13 cellular contexts compared by ENCODE assay signal in the genomic region with DNA sequence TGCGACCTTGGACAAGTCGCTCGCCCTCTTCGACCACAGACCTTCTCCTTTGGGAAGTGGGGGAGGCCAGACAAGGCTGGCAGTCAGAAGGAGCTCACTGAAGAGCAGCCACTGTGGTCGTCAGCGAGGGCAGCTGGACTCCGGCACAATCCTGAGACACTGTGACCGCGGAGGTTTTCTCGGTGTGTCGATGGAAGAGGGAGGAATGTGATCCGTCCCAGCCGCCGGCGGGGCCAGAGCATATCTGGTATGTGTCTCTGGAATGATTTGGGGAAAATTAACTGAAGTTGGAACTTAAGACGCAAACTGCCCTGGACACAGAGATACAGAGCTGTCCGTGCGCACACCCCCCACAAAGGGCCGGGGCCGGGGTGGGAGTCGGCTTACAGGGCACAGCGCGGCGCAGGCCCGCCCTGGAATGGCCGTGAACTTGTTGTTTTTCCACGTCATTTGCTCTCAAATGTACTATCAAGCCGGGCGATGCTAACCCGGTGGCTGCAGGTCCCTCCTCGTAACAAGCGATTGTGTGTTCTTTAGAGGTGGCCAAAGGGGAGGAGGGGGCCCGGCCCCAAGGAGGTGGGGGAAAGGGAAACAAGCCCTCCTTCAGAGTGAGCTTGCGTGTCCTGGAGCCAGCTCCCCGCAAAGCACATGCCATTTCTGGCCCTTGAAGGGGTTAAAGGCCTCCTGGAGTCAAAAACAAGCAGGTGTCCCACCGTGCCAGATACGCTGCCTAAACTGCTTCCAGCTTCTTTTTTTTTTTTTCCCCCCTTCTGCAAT. TPM values are rescaled to one million over a fixed set of nuclear protein-coding genes. Genes with fewer than 3 reads are reported as not detected.
A peak's percentile ranks its signal among the peaks of the same experiment; 100 is the strongest.
DNase-seq lines count a peak whose midpoint lies in the region; ATAC-seq, FAIRE-seq and TF ChIP-seq lines count a peak whose summit lies in the region.
"Had no signal": no experiment of that assay in that cellular context is flagged by ENCODE, and none has a peak within 500 bp of the region (broad histone marks: within the 10 kb centered on the region; RNA-seq: fewer than 3 reads in every experiment).

No MANE protein-coding gene starts in this region.

- H3K27me3 Mint-ChIP-seq in type B pancreatic cell = peaks cover 4% of the 10 kb centered on the region

- no peak overlapping the region for H2AFZ ChIP-seq in endothelial cell of umbilical vein (ENCODE audit: low read depth, low read length)

- dilution Hi-C loops in endothelial cell of umbilical vein (cut with MboI; ENCODE audit: extremely low pct_ligation_motif_present, low sequenced_read_pairs) = no loop called here

- TF ChIP-seq CTCF in endothelial cell of umbilical vein (IDR thresholded peaks at IDR 0.05; ENCODE audit: extremely low read depth in 1 of 2, insufficient read depth in 1 of 2, low read depth in 1 of 2, low read length in 2 of 2) (no peak), type B pancreatic cell (conservative IDR thresholded peaks at IDR 0.05) (no peak), GM13976 (IDR thresholded peaks at IDR 0.05; ENCODE audit: borderline replicate concordance, control extremely low read depth, extremely low read depth, insufficient read depth, missing control alignments) (no peak), spleen (IDR thresholded peaks at IDR 0.05 in 8 of 11, conservative IDR thresholded peaks at IDR 0.05 in 3 of 11) (no peak)

- H3K4me3 Mint-ChIP-seq in type B pancreatic cell = peak overlapping the region; percentile 66

- H3K27me3 ChIP-seq in endothelial cell of umbilical vein (ENCODE audit: control insufficient read depth in 2 of 2, insufficient read depth in 2 of 2, low read length in 2 of 2) (no peaks in the 10 kb centered on the region), mucosa of rectum (ENCODE audit: control insufficient read depth in 2 of 2, insufficient read depth in 2 of 2, low read length in 2 of 2) (no peaks in the 10 kb centered on the region), spleen (replicated peaks in 1 of 7) (peaks cover 0 to 33% (median 0%) of the 10 kb centered on the region in 7 donors)
- H3K27me3 ChIP-seq: Peyer's patch had no signal

- in situ Hi-C loops in GM13976 (cut with MboI; ENCODE audit: low sequenced_read_pairs, unreplicated experiment) = loop anchor here (10.0 kb wide), 1 partner anchor 290 kb away; the partner anchor contains the start of gene SPATA20

- CTCF ChIA-PET in endothelial cell of umbilical vein (lab: Charles Lee) = interaction anchor here (1.2 to 3.7 kb wide), 5 partner anchors 9 to 52 kb away, joined by 4 to 16 read pairs (median 5); no protein-coding TSS in a partner anchor

- WGBS in spleen, 5 donors = 51 to 72% (median 62%) methylated on average over 34 to 37 of the region's 37 CpGs

- H3K9ac ChIP-seq in endothelial cell of umbilical vein (replicated peaks; ENCODE audit: extremely low read depth, insufficient read depth, low read length) = no peak overlapping the region
- peak overlapping the region in 1 of 2 donors; percentile 27 for H3K9ac ChIP-seq in mucosa of rectum (ENCODE audit: low read depth in 1 of 2, low read length in 2 of 2)
- H3K9ac ChIP-seq: KMS-11 had no signal

- no peaks in the 10 kb centered on the region for H3K36me3 Mint-ChIP-seq in type B pancreatic cell

- ATAC-seq in SK-N-SH treated with all-trans-retinoic acid at 6 μM for 48 hours = no peak

- BruUV-seq in endothelial cell of umbilical vein (replicated peaks; lab: Mats Ljungman, UMichigan) = no TSS peak

- no peaks in the 10 kb centered on the region for H3K4me1 ChIP-seq in endothelial cell of umbilical vein (ENCODE audit: control insufficient read depth, extremely low read depth, insufficient read depth, low read length)
- peaks cover 0 to 7% of the 10 kb centered on the region in 2 donors for H3K4me1 ChIP-seq in mucosa of rectum (ENCODE audit: control insufficient read depth in 2 of 2, insufficient read depth in 2 of 2, low read length in 2 of 2)
- peaks cover 0 to 6% (median 0%) of the 10 kb centered on the region in 6 donors for H3K4me1 ChIP-seq in spleen

- H3K9me3 ChIP-seq in endothelial cell of umbilical vein (replicated peaks; ENCODE audit: control insufficient read depth, insufficient read depth, low read length) = no peaks in the 10 kb centered on the region
- H3K9me3 ChIP-seq in mucosa of rectum (ENCODE audit: control insufficient read depth in 2 of 2, low read length in 2 of 2) = no peaks in the 10 kb centered on the region
- no peaks in the 10 kb centered on the region for H3K9me3 ChIP-seq in spleen
- H3K9me3 ChIP-seq: Peyer's patch had no signal

- H3K27ac ChIP-seq in endothelial cell of umbilical vein (ENCODE audit: insufficient read depth, low read depth, low read length) (no peak overlapping the region), mucosa of rectum (ENCODE audit: low read depth in 2 of 2, low read length in 2 of 2) (no peak overlapping the region), spleen (no peak overlapping the region)
- H3K27ac ChIP-seq: KMS-11, Peyer's patch had no signal

- H3K4me2 ChIP-seq in endothelial cell of umbilical vein (ENCODE audit: insufficient read depth, low read length) = no peak overlapping the region
- H3K4me2 ChIP-seq: KMS-11 had no signal

- POLR2A ChIA-PET in endothelial cell of umbilical vein (lab: Charles Lee) = no interaction called here

- no peak overlapping the region for H3K4me3 ChIP-seq in endothelial cell of umbilical vein (replicated peaks in 1 of 3; ENCODE audit: insufficient read depth in 1 of 3, low read depth in 1 of 3, low read length in 3 of 3)
- peak overlapping the region; percentile 13 to 16 for H3K4me3 ChIP-seq in mucosa of rectum (ENCODE audit: low read length in 2 of 2)
- peak overlapping the region in 2 of 8 donors; percentile 18 to 36 for H3K4me3 ChIP-seq in spleen

- intact Hi-C loops in endothelial cell of umbilical vein (cut with micrococcal nuclease) = no loop called here
- intact Hi-C loops in spleen (cut with DNase I; ENCODE audit: low total_unique reads) = no loop called here

- H3K36me3 ChIP-seq in endothelial cell of umbilical vein (ENCODE audit: control insufficient read depth in 2 of 2, extremely low read depth in 1 of 2, insufficient read depth in 2 of 2, low read length in 2 of 2) = no peaks in the 10 kb centered on the region
- no peaks in the 10 kb centered on the region for H3K36me3 ChIP-seq in mucosa of rectum (ENCODE audit: control insufficient read depth in 2 of 2, insufficient read depth in 2 of 2, low read length in 2 of 2)
- H3K36me3 ChIP-seq in spleen = no peaks in the 10 kb centered on the region
- H3K36me3 ChIP-seq: Peyer's patch had no signal

- peak; percentile 54 for DNase-seq in activated effector memory CD4-positive, alpha-beta T cell treated with anti-CD3 and anti-CD28 coated beads, Interleukin-2, amount 50 U/mL, for 16 hours
- no peak for DNase-seq in activated effector memory CD4-positive, alpha-beta T cell treated with Interleukin-2 at 50 U/mL for 16 hours
- DNase-seq in endothelial cell of umbilical vein (ENCODE audit: low read depth, low spot score) (no peak), type B pancreatic cell (ENCODE audit: extremely low spot score, unreplicated experiment) (no peak), GM13976 (ENCODE audit: low spot score) (no peak), spleen (no peak)
- DNase-seq: mesendoderm, Peyer's patch had no signal

- H4K20me1 ChIP-seq in endothelial cell of umbilical vein (replicated peaks; ENCODE audit: control insufficient read depth, extremely low read depth, insufficient read depth, low read length) = no peaks in the 10 kb centered on the region

- TF ChIP-seq POLR2A in endothelial cell of umbilical vein (IDR thresholded peaks at IDR 0.05; ENCODE audit: low read depth, low read length) (no peak), spleen (IDR thresholded peaks at IDR 0.05) (no peak)

- no peak for FAIRE-seq in endothelial cell of umbilical vein (lab: Jason Lieb, UNC)
- FAIRE-seq: colon, GM18507 had no signal

- H3K9me1 ChIP-seq in endothelial cell of umbilical vein (replicated peaks; ENCODE audit: control insufficient read depth, extremely low read depth, insufficient read depth, low read length) = no peaks in the 10 kb centered on the region

- peaks cover 51% of the 10 kb centered on the region for H3K4me1 Mint-ChIP-seq in type B pancreatic cell (ENCODE audit: unreplicated experiment)

- no peaks in the 10 kb centered on the region for H3K9me3 Mint-ChIP-seq in type B pancreatic cell

- no peaks in the 10 kb centered on the region for H3K79me2 ChIP-seq in endothelial cell of umbilical vein (ENCODE audit: control insufficient read depth, insufficient read depth, low read length)

- H3K27ac Mint-ChIP-seq in type B pancreatic cell = peak overlapping the region; percentile 59

TF ChIP-seq in endothelial cell of umbilical vein, 7 proteins besides CTCF, POLR2A, EP300 and RAD21 (continues in another document):
- TF ChIP-seq EZH2 (IDR thresholded peaks at IDR 0.05; ENCODE audit: borderline replicate concordance, low read depth, low read length, severe bottlenecking) = peak; percentile 29

TF ChIP-seq in SK-N-SH treated with all-trans-retinoic acid at 6 μM for 48 hours, 23 proteins besides CTCF, POLR2A, EP300 and RAD21 (continues in another document):
- TF ChIP-seq TOX (CRISPR knock-in tag; IDR thresholded peaks at IDR 0.05; ENCODE audit: borderline replicate concordance) (no peak), PPARA (CRISPR knock-in tag; IDR thresholded peaks at IDR 0.05; ENCODE audit: borderline replicate concordance) (no peak)

RNA-seq across cellular contexts. Expression of gene WFIKKN2, which starts 0.4 kb away (rescaled TPM):
- not detected in 2 replicates for total RNA-seq in endothelial cell of umbilical vein
- 0.03 TPM in 1 of 2 replicates, not detected in the other for polyA plus RNA-seq in endothelial cell of umbilical vein
- polyA plus RNA-seq in endothelial cell of umbilical vein (2011; cell fraction: cytosol; rRNA removed) = not detected in 2 replicates
- not detected in 2 replicates for polyA plus RNA-seq in endothelial cell of umbilical vein (2011; cell fraction: nucleus; rRNA removed)
- not detected in 2 replicates for polyA plus RNA-seq in endothelial cell of umbilical vein (2012)
- polyA minus RNA-seq in endothelial cell of umbilical vein = not detected in 2 replicates
- not detected for polyA minus RNA-seq in endothelial cell of umbilical vein (2011; cell fraction: cytosol; rRNA and poly(A)+ RNA removed)
- polyA minus RNA-seq in endothelial cell of umbilical vein (2011; cell fraction: nucleus; rRNA and poly(A)+ RNA removed) = not detected in 2 replicates
- total RNA-seq in type B pancreatic cell (ENCODE audit: low replicate concordance) = 1.7 TPM in 1 of 2 replicates, not detected in the other
- total RNA-seq in spleen = under 1 TPM in 3 of 7 donors, not detected in 4; 0.13 to 0.51 (median 0.26) TPM
- polyA plus RNA-seq in spleen = under 1 TPM; 0.02 to 0.06 (median 0.02) TPM
- total RNA-seq: Peyer's patch had no signal

RNA-seq across cellular contexts. Expression of gene TOB1, which starts 31.2 kb away (rescaled TPM):
- 12.9 and 13.0 TPM in 2 replicates for total RNA-seq in endothelial cell of umbilical vein
- polyA plus RNA-seq in endothelial cell of umbilical vein = 3.3 and 4.2 TPM in 2 replicates
- 3.3 and 3.6 TPM in 2 replicates for polyA plus RNA-seq in endothelial cell of umbilical vein (2011; cell fraction: cytosol; rRNA removed)
- 2.3 and 2.6 TPM in 2 replicates for polyA plus RNA-seq in endothelial cell of umbilical vein (2011; cell fraction: nucleus; rRNA removed)
- polyA plus RNA-seq in endothelial cell of umbilical vein (2012) = 10.7 and 13.5 TPM in 2 replicates
- polyA minus RNA-seq in endothelial cell of umbilical vein = 5.9 and 6.1 TPM in 2 replicates
- 103 TPM for polyA minus RNA-seq in endothelial cell of umbilical vein (2011; cell fraction: cytosol; rRNA and poly(A)+ RNA removed)
- 3.0 and 9.5 TPM in 2 replicates for polyA minus RNA-seq in endothelial cell of umbilical vein (2011; cell fraction: nucleus; rRNA and poly(A)+ RNA removed)
- 54.9 and 113 TPM in 2 replicates for total RNA-seq in type B pancreatic cell (ENCODE audit: low replicate concordance)
- 10 to 100 TPM; 20.0 to 42.3 (median 26.3) TPM for total RNA-seq in spleen
- 1 to 10 TPM; 6.3 to 9.8 (median 9.4) TPM for polyA plus RNA-seq in spleen

Comparison
In these comparisons a context has a peak if more than half of its experiments do, and no peak if none do; other contexts are left out.
1. H3K4me3 ChIP-seq: peak in mucosa of rectum (2 of 2); none in endothelial cell of umbilical vein (0 of 3).